9 cellular contexts compared by ENCODE assay signal in the genomic region with DNA sequence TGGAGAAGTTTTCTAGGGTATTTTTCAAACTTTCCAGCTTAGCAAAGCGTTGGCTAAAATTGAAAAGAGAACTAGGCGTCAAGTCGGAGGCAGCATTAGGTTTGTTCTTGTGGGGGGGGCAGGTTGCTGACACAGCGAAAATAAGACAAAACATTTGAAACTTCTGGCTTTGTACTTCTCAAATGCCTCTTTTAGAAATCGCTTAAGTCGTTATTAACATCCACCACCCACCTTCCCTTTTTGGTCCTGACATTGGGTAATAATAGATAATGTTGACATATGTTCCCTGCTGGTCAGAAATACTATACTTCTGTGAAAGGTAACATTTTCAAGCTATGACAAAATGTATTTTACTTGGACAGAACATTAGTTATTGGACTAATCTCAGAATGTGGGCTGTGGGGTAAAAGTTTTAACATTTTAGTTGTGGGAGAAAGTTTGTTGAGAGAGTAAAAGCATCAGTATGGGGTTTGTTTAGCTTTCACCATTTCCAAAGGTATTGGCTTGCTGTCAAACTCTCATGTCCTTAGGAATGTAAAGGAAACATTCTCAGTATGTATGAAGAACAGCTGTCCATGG.
DNase-seq lines count a peak whose midpoint lies in the region; ATAC-seq, FAIRE-seq and TF ChIP-seq lines count a peak whose summit lies in the region.
"Had no signal": no experiment of that assay in that cellular context is flagged by ENCODE, and none has a peak within 500 bp of the region (broad histone marks: within the 10 kb centered on the region; RNA-seq: fewer than 3 reads in every experiment).

No MANE protein-coding gene starts in this region.

- H3K4me2 ChIP-seq in KMS-11, result peak overlapping the region; percentile 67; the same call in 1 of the 2 replicates

- H3K9me3 ChIP-seq in right lobe of liver, result no peaks in the 10 kb centered on the region
- no peaks in the 10 kb centered on the region for H3K9me3 ChIP-seq in testis
- H3K9me3 ChIP-seq in endodermal cell (ENCODE audit: control insufficient read depth, low read length), result no peaks in the 10 kb centered on the region
- H3K9me3 ChIP-seq: HAP-1, SJCRH30 had no signal

- intact Hi-C loops in right lobe of liver (cut with DNase I), result no loop called here
- intact Hi-C loops in testis (cut with DNase I; ENCODE audit: low total_unique reads), result no loop called here

- TF ChIP-seq CTCF in KMS-11 (conservative IDR thresholded peaks at IDR 0.05; ENCODE audit: low read depth, low read length) (no peak), brain microvascular endothelial cell (IDR thresholded peaks at IDR 0.05; ENCODE audit: low read depth, low read length, missing control alignments) (no peak), right lobe of liver (IDR thresholded peaks at IDR 0.05) (no peak), testis (IDR thresholded peaks at IDR 0.05) (no peak), endodermal cell (conservative IDR thresholded peaks at IDR 0.05) (no peak)

- H3K79me2 ChIP-seq in KMS-11 (ENCODE audit: insufficient read depth, low read depth), result no peaks in the 10 kb centered on the region

- H3K27me3 ChIP-seq in KMS-11 (ENCODE audit: insufficient read depth, low read depth) (no peaks in the 10 kb centered on the region), brain microvascular endothelial cell (replicated peaks) (no peaks in the 10 kb centered on the region), right lobe of liver (no peaks in the 10 kb centered on the region), testis (no peaks in the 10 kb centered on the region), endodermal cell (ENCODE audit: control insufficient read depth, insufficient read depth, low read length, poor library complexity, severe bottlenecking) (no peaks in the 10 kb centered on the region)
- H3K27me3 ChIP-seq: SJCRH30 had no signal

- H3K4me3 Mint-ChIP-seq in endodermal cell, result no peak overlapping the region

- H3K27ac ChIP-seq in KMS-11, result no peak overlapping the region
- H3K27ac ChIP-seq in brain microvascular endothelial cell, result no peak overlapping the region
- no peak overlapping the region for H3K27ac ChIP-seq in right lobe of liver
- H3K27ac ChIP-seq in testis, result no peak overlapping the region
- no peak overlapping the region for H3K27ac ChIP-seq in endodermal cell (ENCODE audit: low read depth, low read length)
- H3K27ac ChIP-seq: SJCRH30 had no signal

- no peaks in the 10 kb centered on the region for H3K36me3 Mint-ChIP-seq in endodermal cell (ENCODE audit: low read depth)

- H3K36me3 ChIP-seq in KMS-11 (ENCODE audit: insufficient read depth) (no peaks in the 10 kb centered on the region), brain microvascular endothelial cell (replicated peaks) (no peaks in the 10 kb centered on the region), right lobe of liver (no peaks in the 10 kb centered on the region), testis (ENCODE audit: low read depth, missing control alignments) (no peaks in the 10 kb centered on the region), endodermal cell (ENCODE audit: control insufficient read depth, insufficient read depth, low read length) (no peaks in the 10 kb centered on the region)
- H3K36me3 ChIP-seq: HAP-1, SJCRH30 had no signal

- H3K4me1 ChIP-seq in KMS-11 (ENCODE audit: low read depth, poor library complexity, severe bottlenecking) (peaks cover 29% of the 10 kb centered on the region), right lobe of liver (no peaks in the 10 kb centered on the region), testis (no peaks in the 10 kb centered on the region), endodermal cell (ENCODE audit: control insufficient read depth, insufficient read depth, low read length) (peaks cover 2% of the 10 kb centered on the region)
- H3K4me1 ChIP-seq: HAP-1 had no signal

- H3K9me3 Mint-ChIP-seq in endodermal cell, result no peaks in the 10 kb centered on the region

- H2AFZ ChIP-seq in KMS-11 (ENCODE audit: low read depth), result no peak overlapping the region

- no peak for TF ChIP-seq POLR2A in right lobe of liver (IDR thresholded peaks at IDR 0.05)
- no peak for TF ChIP-seq POLR2A in testis (IDR thresholded peaks at IDR 0.05)

- H4K20me1 ChIP-seq in KMS-11 (ENCODE audit: insufficient read depth), result no peaks in the 10 kb centered on the region

- H3K4me3 ChIP-seq in KMS-11 (IDR thresholded peaks at IDR 0.05; ENCODE audit: insufficient read depth, low read depth, low read length) (no peak overlapping the region), brain microvascular endothelial cell (ENCODE audit: low read depth, low read length) (no peak overlapping the region), right lobe of liver (no peak overlapping the region), testis (no peak overlapping the region), endodermal cell (ENCODE audit: low read length) (no peak overlapping the region)
- H3K4me3 ChIP-seq: HAP-1, SJCRH30 had no signal

- ATAC-seq in right lobe of liver, result peak in 3 of 4 donors; percentile 43 to 59 (median 54)

- in situ Hi-C loops in brain microvascular endothelial cell (cut with HindIII; ENCODE audit: low pct_ligation_motif_present, low sequenced_read_pairs), result no loop called here

- FAIRE-seq in HTR-8/SVneo (lab: Jason Lieb, UNC), result no peak

- 41% methylated on average over 6 of the region's 6 CpGs for WGBS in right lobe of liver (ENCODE audit: insufficient coverage, low coverage, low lambda C conversion rate, missing lambda C conversion rate)
- WGBS in testis, 2 donors, result 61 to 76% methylated on average over 6 of the region's 6 CpGs
- WGBS in endodermal cell (ENCODE audit: insufficient coverage in 1 of 2, insufficient read length in 1 of 2), 2 experiments, result 71 to 92% methylated on average over 1 to 6 of the region's 6 CpGs

- H3K9ac ChIP-seq in KMS-11 (no peak overlapping the region), endodermal cell (ENCODE audit: extremely low read depth, low read length, poor library complexity, severe bottlenecking) (no peak overlapping the region)

- H3K27ac Mint-ChIP-seq in endodermal cell, result no peak overlapping the region

- peaks cover 4% of the 10 kb centered on the region for H3K4me1 Mint-ChIP-seq in endodermal cell

- DNase-seq in brain microvascular endothelial cell (peak; percentile 51), right lobe of liver (peak in 1 of 3 donors; percentile 20), testis (peak; percentile 19), HTR-8/SVneo (ENCODE audit: insufficient read length, low spot score) (no peak), endodermal cell (no peak), HT-29 (ENCODE audit: low spot score) (no peak)

- H3K27me3 Mint-ChIP-seq in endodermal cell (ENCODE audit: insufficient read depth), result peaks cover 23% of the 10 kb centered on the region

Comparison
In these comparisons a context has a peak if more than half of its experiments do, and no peak if none do; other contexts are left out.
1. DNase-seq: peak in brain microvascular endothelial cell (single experiment) and testis (single experiment); none in HTR-8/SVneo (single experiment), endodermal cell (single experiment) and HT-29 (single experiment).